In the genomic region with DNA sequence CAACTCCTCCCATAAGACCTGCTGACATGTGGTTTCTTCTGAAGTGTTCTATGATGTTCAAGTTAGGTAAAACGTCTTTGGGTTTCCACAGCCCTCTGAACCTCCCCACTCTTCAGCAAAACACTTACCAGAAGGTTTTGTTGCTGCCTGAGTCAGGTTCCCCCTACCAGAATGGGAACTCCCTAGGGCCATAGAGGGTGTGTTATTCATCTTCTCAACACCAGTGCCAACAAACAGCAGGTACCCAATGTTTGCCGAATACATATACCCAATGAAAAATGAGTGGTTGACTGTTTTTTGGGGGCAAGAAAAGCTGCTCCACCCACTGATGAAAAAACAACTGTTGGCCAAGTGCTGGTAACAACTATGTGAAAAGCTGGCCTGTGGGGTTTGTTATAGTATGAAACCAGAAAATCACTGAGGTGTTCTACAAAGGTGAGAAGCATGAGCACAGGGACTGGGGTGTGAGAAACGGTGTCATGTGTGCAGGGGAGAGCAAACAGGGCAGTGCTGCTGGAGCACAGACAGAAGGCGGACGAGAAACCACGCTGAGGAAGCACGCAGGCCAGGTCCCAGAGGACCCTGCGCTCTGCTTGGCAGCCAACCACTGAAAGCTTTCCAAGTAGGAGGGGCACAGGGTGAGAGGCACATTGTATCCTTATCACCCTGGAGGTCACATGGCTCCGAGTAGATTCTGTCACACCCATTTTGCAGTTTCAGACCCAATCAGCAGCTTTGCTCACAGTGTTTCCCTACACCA, we compare ENCODE assay signal across 8 cellular contexts.
DNase-seq lines count a peak whose midpoint lies in the region; ATAC-seq and TF ChIP-seq lines count a peak whose summit lies in the region.

No MANE protein-coding gene starts in this region.

- H4K20me1 ChIP-seq in OCI-LY1 (ENCODE audit: insufficient read depth, low read length): no peaks in the 10 kb centered on the region

- no peak for TF ChIP-seq CTCF in OCI-LY1 (IDR thresholded peaks at IDR 0.05; ENCODE audit: low read length)

- peak overlapping the region; percentile 46 for H3K4me3 ChIP-seq in OCI-LY1 (ENCODE audit: low read depth, low read length, poor library complexity, severe bottlenecking)

- no peaks in the 10 kb centered on the region for H3K27me3 ChIP-seq in OCI-LY1 (ENCODE audit: insufficient read depth, low read length)

- H3K27ac ChIP-seq in OCI-LY1 (ENCODE audit: low read depth, low read length, poor library complexity, severe bottlenecking) (peak overlapping the region; percentile 92), caudate nucleus (ENCODE audit: low read depth, low read length) (peak overlapping the region; percentile 28)

- DNase-seq in caudate nucleus (lab: John Stamatoyannopoulos, UW) (peak in 48 of 61 donors; percentile 3 to 78 (median 42)), retina (peak; percentile 13), SIG-M5 (lab: John Stamatoyannopoulos, UW) (no peak), NCI-H748 treated with DMSO at 0.1 percent for 48 hours (lab: John Stamatoyannopoulos, UW) (no peak), DMS53 treated with DMSO at 0.1 percent for 48 hours (lab: John Stamatoyannopoulos, UW; ENCODE audit: unreplicated experiment) (no peak)

- H2AFZ ChIP-seq in OCI-LY1 (ENCODE audit: low read length): no peak overlapping the region

- H3K9ac ChIP-seq in OCI-LY1 (ENCODE audit: low read length): peak overlapping the region; percentile 50; the same call in 1 of the 2 replicates

- H3K4me2 ChIP-seq in OCI-LY1 (ENCODE audit: low read length): peak overlapping the region; percentile 65

- peaks cover 58% of the 10 kb centered on the region for H3K4me1 ChIP-seq in OCI-LY1 (ENCODE audit: insufficient read depth, low read length, severe bottlenecking)

- no peaks in the 10 kb centered on the region for H3K9me3 ChIP-seq in OCI-LY1 (ENCODE audit: low read length)

- peak; percentile 94 for ATAC-seq in GM18873 (IDR thresholded peaks at IDR 0.05; ENCODE audit: low FRiP score, unreplicated experiment)
- ATAC-seq in HG02938 (IDR thresholded peaks at IDR 0.05; ENCODE audit: unreplicated experiment): peak; percentile 90

- no peaks in the 10 kb centered on the region for H3K9me2 ChIP-seq in OCI-LY1 (ENCODE audit: low read depth, low read length)

- peaks cover 14% of the 10 kb centered on the region; the same call in 1 of the 2 replicates for H3F3A ChIP-seq in OCI-LY1 (ENCODE audit: insufficient read depth, low read length)

- H3K36me3 ChIP-seq in OCI-LY1 (ENCODE audit: insufficient read depth, low read length): peaks cover 7% of the 10 kb centered on the region

- H3K79me2 ChIP-seq in OCI-LY1 (ENCODE audit: insufficient read depth, low read length): no peaks in the 10 kb centered on the region

Comparison
In these comparisons a context has a peak if more than half of its experiments do, and no peak if none do; other contexts are left out.
1. DNase-seq: peak in caudate nucleus (48 of 61) and retina (single experiment); none in SIG-M5 (single experiment), NCI-H748 treated with DMSO at 0.1 percent for 48 hours (single experiment) and DMS53 treated with DMSO at 0.1 percent for 48 hours (single experiment).